In genomic region chr14:100587248-100587762, GRCh38 we compare ENCODE assay signal across 8 cellular contexts. TPM values are rescaled to one million over a fixed set of nuclear protein-coding genes. Genes with fewer than 3 reads are reported as not detected.
DNase-seq lines count a peak whose midpoint lies in the region; ATAC-seq and TF ChIP-seq lines count a peak whose summit lies in the region.

A gene with protein sequence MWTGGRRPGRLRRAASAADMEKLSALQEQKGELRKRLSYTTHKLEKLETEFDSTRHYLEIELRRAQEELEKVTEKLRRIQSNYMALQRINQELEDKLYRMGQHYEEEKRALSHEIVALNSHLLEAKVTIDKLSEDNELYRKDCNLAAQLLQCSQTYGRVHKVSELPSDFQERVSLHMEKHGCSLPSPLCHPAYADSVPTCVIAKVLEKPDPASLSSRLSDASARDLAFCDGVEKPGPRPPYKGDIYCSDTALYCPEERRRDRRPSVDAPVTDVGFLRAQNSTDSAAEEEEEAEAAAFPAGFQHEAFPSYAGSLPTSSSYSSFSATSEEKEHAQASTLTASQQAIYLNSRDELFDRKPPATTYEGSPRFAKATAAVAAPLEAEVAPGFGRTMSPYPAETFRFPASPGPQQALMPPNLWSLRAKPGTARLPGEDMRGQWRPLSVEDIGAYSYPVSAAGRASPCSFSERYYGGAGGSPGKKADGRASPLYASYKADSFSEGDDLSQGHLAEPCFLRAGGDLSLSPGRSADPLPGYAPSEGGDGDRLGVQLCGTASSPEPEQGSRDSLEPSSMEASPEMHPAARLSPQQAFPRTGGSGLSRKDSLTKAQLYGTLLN (minus strand): TSS chr14:100587417. CDS start chr14:100587290, 127 bp downstream.

- H3K27ac ChIP-seq in CD4-positive, alpha-beta memory T cell (ENCODE audit: low read depth, low read length): no peak within 1 kb of the TSS
- H3K27ac ChIP-seq in esophagus (ENCODE audit: low read depth in 2 of 2, low read length in 1 of 2) (no peak within 1 kb of the TSS), neutrophil (no peak within 1 kb of the TSS)

- peaks cover 16 to 20% of the 10 kb centered on the region in 2 donors for H3K27me3 Mint-ChIP-seq in CD4-positive, alpha-beta memory T cell

- no peak for DNase-seq in CD4-positive, alpha-beta memory T cell
- no peak for DNase-seq in NT2/D1 (ENCODE audit: low read depth, low spot score)
- DNase-seq in cerebellum (ENCODE audit: low spot score): no peak
- no peak for DNase-seq in DMS153 (lab: John Stamatoyannopoulos, UW)

- peak within 1 kb of the TSS in 2 of 7 donors; percentile 18 to 57 for H3K27ac Mint-ChIP-seq in CD4-positive, alpha-beta memory T cell

- H3K4me1 Mint-ChIP-seq in CD4-positive, alpha-beta memory T cell: peaks cover 0 to 9% (median 3%) of the 10 kb centered on the region in 4 donors

- H3K4me1 ChIP-seq in CD4-positive, alpha-beta memory T cell (ENCODE audit: insufficient read depth, low read length): peaks cover 13% of the 10 kb centered on the region
- H3K4me1 ChIP-seq in NT2/D1 (ENCODE audit: insufficient read depth, insufficient read length): peaks cover 9% of the 10 kb centered on the region
- H3K4me1 ChIP-seq in esophagus (ENCODE audit: control insufficient read depth in 2 of 2, insufficient read depth in 2 of 2, low read length in 1 of 2): peaks cover 2 to 3% of the 10 kb centered on the region in 2 donors
- peaks cover 6 to 7% of the 10 kb centered on the region in 2 experiments for H3K4me1 ChIP-seq in neutrophil (ENCODE audit: control insufficient read depth in 1 of 2, insufficient read depth in 1 of 2, low read depth in 1 of 2, low read length in 1 of 2)

- POLR2A ChIA-PET in CD4-positive, alpha-beta memory T cell (lab: Charles Lee; ENCODE audit: partially characterized antibody): interaction anchor here (1.4 kb wide), 1 partner anchor 41 kb away, joined by 3 read pairs; no protein-coding TSS in a partner anchor

- H3K4me3 Mint-ChIP-seq in CD4-positive, alpha-beta memory T cell: peak within 1 kb of the TSS; percentile 46 to 84 (median 75)

- H3K36me3 ChIP-seq in CD4-positive, alpha-beta memory T cell (ENCODE audit: insufficient read depth, low read length): no peaks in the 10 kb centered on the region
- H3K36me3 ChIP-seq in NT2/D1 (ENCODE audit: insufficient read depth, insufficient read length, low read length) (no peaks in the 10 kb centered on the region), esophagus (ENCODE audit: control insufficient read depth in 2 of 2, insufficient read depth in 2 of 2, low read length in 1 of 2) (no peaks in the 10 kb centered on the region), neutrophil (no peaks in the 10 kb centered on the region)

- H3K27me3 ChIP-seq in CD4-positive, alpha-beta memory T cell (ENCODE audit: insufficient read depth, low read length): peaks cover 6% of the 10 kb centered on the region
- H3K27me3 ChIP-seq in NT2/D1 (ENCODE audit: insufficient read depth, insufficient read length) (peaks cover 54% of the 10 kb centered on the region), esophagus (ENCODE audit: control insufficient read depth in 1 of 2, insufficient read depth in 2 of 2, low read length in 2 of 2) (peaks cover 0 to 6% of the 10 kb centered on the region in 2 donors), neutrophil (peaks cover 89% of the 10 kb centered on the region)

- CTCF ChIA-PET in CD4-positive, alpha-beta memory T cell (lab: Charles Lee; ENCODE audit: partially characterized antibody): no interaction called here

- intact Hi-C loops in CD4-positive, alpha-beta memory T cell (cut with micrococcal nuclease): no loop called here

- no peak for TF ChIP-seq CTCF in neutrophil (IDR thresholded peaks at IDR 0.05)

- H3K36me3 Mint-ChIP-seq in CD4-positive, alpha-beta memory T cell: no peaks in the 10 kb centered on the region

- no peak for ATAC-seq in GM21717 (IDR thresholded peaks at IDR 0.05; ENCODE audit: unreplicated experiment)
- no peak for ATAC-seq in GM21825 (IDR thresholded peaks at IDR 0.05; ENCODE audit: unreplicated experiment)

- WGBS in esophagus, 2 donors: 2% methylated on average over 37 to 66 of the region's 66 CpGs

- peaks cover 0 to 3% (median 0%) of the 10 kb centered on the region in 8 donors for H3K9me3 Mint-ChIP-seq in CD4-positive, alpha-beta memory T cell

- H3K9ac ChIP-seq in NT2/D1 (ENCODE audit: insufficient read length, low read depth): peak within 1 kb of the TSS; percentile 71

- peak within 1 kb of the TSS in 1 of 2 donors; percentile 15 for H3K4me3 ChIP-seq in CD4-positive, alpha-beta memory T cell (ENCODE audit: low read length in 2 of 2)
- H3K4me3 ChIP-seq in NT2/D1 (ENCODE audit: insufficient read length, low read depth) (peak within 1 kb of the TSS; percentile 47), esophagus (ENCODE audit: low read depth in 1 of 2, low read length in 2 of 2) (peak within 1 kb of the TSS; percentile 40 to 49), neutrophil (ENCODE audit: low read depth in 1 of 2, low read length in 1 of 2) (peak within 1 kb of the TSS; percentile 15 to 41)

- H3K9me3 ChIP-seq in CD4-positive, alpha-beta memory T cell (ENCODE audit: control insufficient read depth in 1 of 2, low read length in 2 of 2): no peaks in the 10 kb centered on the region
- H3K9me3 ChIP-seq in NT2/D1 (ENCODE audit: insufficient read depth, low read length) (no peaks in the 10 kb centered on the region), esophagus (ENCODE audit: control insufficient read depth in 2 of 2, insufficient read depth in 1 of 2, low read depth in 1 of 2, low read length in 1 of 2) (no peaks in the 10 kb centered on the region), neutrophil (no peaks in the 10 kb centered on the region)

RNA-seq across cellular contexts. Expression of the gene that starts here (rescaled TPM):
- 1 to 10 TPM in 1 of 2 experiments, under 1 TPM in 1; 0.84 to 1.6 TPM for total RNA-seq in CD4-positive, alpha-beta memory T cell
- 1 to 10 TPM in 1 of 2 donors, under 1 TPM in 1; 0.09 to 1.8 TPM for polyA plus RNA-seq in CD4-positive, alpha-beta memory T cell
- polyA plus RNA-seq in esophagus: under 1 TPM; 0.28 to 0.88 TPM
- total RNA-seq in cerebellum: 6.0 TPM
